In the genomic region with DNA sequence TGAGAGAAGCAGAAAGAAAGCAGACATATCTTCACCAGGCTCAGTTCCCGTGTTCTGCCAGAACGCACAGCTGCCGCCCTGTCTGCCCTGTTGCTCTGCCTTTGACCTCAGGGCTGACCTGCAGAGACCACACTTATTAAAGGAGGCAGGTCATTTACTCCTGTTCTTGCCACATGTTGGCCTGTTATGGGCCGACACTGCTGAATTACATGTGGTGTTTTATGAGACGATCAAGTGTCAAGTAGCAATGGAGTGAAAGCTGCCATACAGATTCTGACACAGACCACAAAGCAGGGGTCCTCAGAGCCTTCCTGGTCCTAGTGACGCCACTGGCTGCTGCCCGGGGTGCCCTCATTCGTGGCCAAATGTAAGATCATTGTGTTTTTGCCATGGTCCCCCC, we compare ENCODE assay signal across 30 cellular contexts.
"Had no signal": no experiment of that assay in that cellular context is flagged by ENCODE, and none has a peak within 500 bp of the region (broad histone marks: within the 10 kb centered on the region; RNA-seq: fewer than 3 reads in every experiment).

No MANE protein-coding gene starts in this region.

- H3K36me3 ChIP-seq: brain microvascular endothelial cell had no signal

- DNase-seq: activated CD4-positive, alpha-beta T cell treated with anti-CD3 and anti-CD28 coated beads, Interleukin-2, amount 10 ng/mL, durations not matched to agents 24 days and 14 days; activated CD4-positive, alpha-beta T cell treated with anti-CD3 and anti-CD28 coated beads, Interleukin-2, amount 50 U/mL, for 4 hours; activated CD8-positive, alpha-beta T cell treated with anti-CD3 and anti-CD28 coated beads for 36 hours; activated effector memory CD4-positive, alpha-beta T cell treated with anti-CD3 and anti-CD28 coated beads, Interleukin-2, amount 50 U/mL, for 16 hours; activated naive CD4-positive, alpha-beta T cell; activated naive CD4-positive, alpha-beta T cell treated with anti-CD3 and anti-CD28 coated beads, Interleukin-2, amount 50 U/mL, for 16 hours; activated naive CD8-positive, alpha-beta T cell treated with anti-CD3 and anti-CD28 coated beads for 36 hours; activated T-cell treated with anti-CD3 and anti-CD28 coated beads, Interleukin-2, amount 50 U/mL, for 1 hour; activated T-cell treated with anti-CD3 and anti-CD28 coated beads, Interleukin-2, amount 50 U/mL, for 72 hours; amniotic stem cell; aorta; brain microvascular endothelial cell; central memory CD4-positive, alpha-beta T cell; MM.1S; MV-4-11; NCI-H1092; NCI-H146; NCI-H187; NCI-H2029 treated with DMSO at 0.1 percent for 48 hours; NCI-H2107; NCI-H2171; NCI-H510A; NCI-H526; NCI-H748 treated with DMSO at 0.1 percent for 48 hours; NK-92 treated with Interleukin-12 subunit alpha and Interleukin-12 subunit beta, amount 100 ng/mL, for 24 hours; OCI-M1; Right ventricle myocardium superior; T1000 had no signal

- H3K4me1 Mint-ChIP-seq: activated CD4-positive, alpha-beta T cell treated with anti-CD3 and anti-CD28 coated beads, Interleukin-2, amount 10 ng/mL, durations not matched to agents 24 days and 14 days; activated naive CD8-positive, alpha-beta T cell treated with anti-CD3 and anti-CD28 coated beads for 36 hours; activated T-helper 17 cell treated with anti-CD3 and anti-CD28 coated beads, Interleukin-2, amount 50 U/mL, for 72 hours had no signal

- H3K36me3 Mint-ChIP-seq: activated naive CD8-positive, alpha-beta T cell treated with anti-CD3 and anti-CD28 coated beads for 36 hours had no signal

- H3K27me3 ChIP-seq: brain microvascular endothelial cell had no signal

- H3K4me2 ChIP-seq: KMS-11 had no signal

- H3K27ac Mint-ChIP-seq: activated CD4-positive, alpha-beta T cell treated with anti-CD3 and anti-CD28 coated beads, Interleukin-2, amount 10 ng/mL, durations not matched to agents 24 days and 14 days; activated CD8-positive, alpha-beta T cell treated with anti-CD3 and anti-CD28 coated beads for 36 hours; activated naive CD8-positive, alpha-beta T cell treated with anti-CD3 and anti-CD28 coated beads for 36 hours; activated T-cell treated with anti-CD3 and anti-CD28 coated beads, Interleukin-2, amount 50 U/mL, for 72 hours; activated T-helper 17 cell treated with anti-CD3 and anti-CD28 coated beads, Interleukin-2, amount 50 U/mL, for 72 hours had no signal

- H3K4me3 Mint-ChIP-seq: activated CD4-positive, alpha-beta T cell treated with anti-CD3 and anti-CD28 coated beads, Interleukin-2, amount 10 ng/mL, durations not matched to agents 24 days and 14 days; activated CD8-positive, alpha-beta T cell treated with anti-CD3 and anti-CD28 coated beads for 36 hours; activated naive CD8-positive, alpha-beta T cell treated with anti-CD3 and anti-CD28 coated beads for 36 hours; activated T-cell treated with anti-CD3 and anti-CD28 coated beads, Interleukin-2, amount 50 U/mL, for 72 hours; activated T-helper 17 cell treated with anti-CD3 and anti-CD28 coated beads, Interleukin-2, amount 50 U/mL, for 72 hours had no signal

- H3K9ac ChIP-seq: KMS-11 had no signal

- H3K9me3 Mint-ChIP-seq: activated CD4-positive, alpha-beta T cell treated with anti-CD3 and anti-CD28 coated beads, Interleukin-2, amount 10 ng/mL, durations not matched to agents 24 days and 14 days; activated CD8-positive, alpha-beta T cell treated with anti-CD3 and anti-CD28 coated beads for 36 hours; activated naive CD8-positive, alpha-beta T cell treated with anti-CD3 and anti-CD28 coated beads for 36 hours; activated T-cell treated with anti-CD3 and anti-CD28 coated beads, Interleukin-2, amount 50 U/mL, for 72 hours; activated T-helper 17 cell treated with anti-CD3 and anti-CD28 coated beads, Interleukin-2, amount 50 U/mL, for 72 hours had no signal

- H3K27ac ChIP-seq: brain microvascular endothelial cell, KMS-11 had no signal
